ENCODE assay signal across 8 cellular contexts in the genomic region with DNA sequence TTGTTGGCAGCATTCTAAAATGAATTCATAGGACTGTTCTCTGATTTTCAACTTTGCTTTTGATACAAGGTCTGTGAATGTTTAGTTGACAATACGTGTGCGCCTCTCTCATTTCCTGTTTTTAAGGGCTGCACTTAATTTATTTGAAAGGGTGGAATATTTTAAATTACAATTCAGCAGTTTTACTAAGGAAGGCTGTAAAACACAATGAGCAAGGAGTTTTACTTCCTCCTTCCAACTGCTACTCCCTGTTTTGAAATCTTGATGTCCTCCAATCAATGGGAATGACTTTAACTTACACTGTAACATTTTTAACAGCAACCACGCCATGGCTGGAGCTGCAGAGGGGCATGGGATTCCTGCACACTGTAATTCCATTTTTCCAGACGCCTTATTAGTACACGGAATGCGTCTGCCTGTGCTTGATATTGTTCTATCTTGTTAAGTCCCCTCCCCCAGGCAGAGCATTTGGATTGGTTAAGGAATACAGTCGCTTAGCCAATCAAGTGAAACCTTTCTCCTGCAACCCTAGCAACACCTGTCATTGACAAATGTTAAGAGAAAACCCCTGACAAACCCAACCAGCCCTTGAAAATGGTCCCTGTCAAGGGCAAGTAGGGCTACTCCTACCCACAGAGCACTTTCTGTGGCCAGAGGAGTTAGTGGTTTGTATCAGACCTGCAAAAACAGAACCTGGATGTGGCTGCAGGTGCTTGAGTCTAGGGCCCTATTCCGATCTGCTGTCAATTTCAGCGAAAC. TPM values are rescaled to one million over a fixed set of nuclear protein-coding genes. Genes with fewer than 3 reads are reported as not detected.
DNase-seq lines count a peak whose midpoint lies in the region; ATAC-seq, FAIRE-seq and TF ChIP-seq lines count a peak whose summit lies in the region.

No MANE protein-coding gene starts in this region.

- peak; percentile 99 for FAIRE-seq in GM12891 (lab: Jason Lieb, UNC)

- DNase-seq in GM12891 (ENCODE audit: insufficient read length, low spot score) (peak; percentile 52), erythroblast (lab: John Stamatoyannopoulos, UW) (no peak), NCI-H2081 (lab: John Stamatoyannopoulos, UW) (no peak)
- no peak for DNase-seq in central memory CD8-positive, alpha-beta T cell (ENCODE audit: low spot score in 2 of 2)
- peak in 1 of 10 donors; percentile 24 for DNase-seq in naive thymus-derived CD8-positive, alpha-beta T cell
- no peak for DNase-seq in activated effector memory CD4-positive, alpha-beta T cell treated with anti-CD3 and anti-CD28 coated beads, Interleukin-2, amount 50 U/mL, for 16 hours

- H3K9me3 Mint-ChIP-seq in central memory CD8-positive, alpha-beta T cell, result no peaks in the 10 kb centered on the region
- H3K9me3 Mint-ChIP-seq in naive thymus-derived CD8-positive, alpha-beta T cell, result no peaks in the 10 kb centered on the region

- peaks cover 62% of the 10 kb centered on the region for H3K27me3 Mint-ChIP-seq in central memory CD8-positive, alpha-beta T cell
- H3K27me3 Mint-ChIP-seq in naive thymus-derived CD8-positive, alpha-beta T cell, result peaks cover 0 to 58% (median 17%) of the 10 kb centered on the region in 5 donors

- no peak overlapping the region for H3K4me3 Mint-ChIP-seq in central memory CD8-positive, alpha-beta T cell
- H3K4me3 Mint-ChIP-seq in naive thymus-derived CD8-positive, alpha-beta T cell, result peak overlapping the region; percentile 34 to 71 (median 58)

- ATAC-seq in GM21447 (IDR thresholded peaks at IDR 0.05; ENCODE audit: unreplicated experiment) (peak; percentile 97), HG03575 (IDR thresholded peaks at IDR 0.05; ENCODE audit: extremely low read depth, insufficient number of reproducible peaks, low FRiP score, unreplicated experiment) (peak; percentile 100)
- ATAC-seq in central memory CD8-positive, alpha-beta T cell (replicated peaks; ENCODE audit: extremely low read depth, poor library complexity, severe bottlenecking), result peak; percentile 36
- ATAC-seq in naive thymus-derived CD8-positive, alpha-beta T cell, result peak; percentile 53 to 67

- H3K4me1 Mint-ChIP-seq in central memory CD8-positive, alpha-beta T cell, result peaks cover 13% of the 10 kb centered on the region
- H3K4me1 Mint-ChIP-seq in naive thymus-derived CD8-positive, alpha-beta T cell, result peaks cover 2 to 23% (median 9%) of the 10 kb centered on the region in 4 donors

- no peak for TF ChIP-seq POLR2A in GM12891 (IDR thresholded peaks at IDR 0.05; ENCODE audit: low read depth, low read length)
- TF ChIP-seq POLR2A in erythroblast (IDR thresholded peaks at IDR 0.05; ENCODE audit: low read length), result no peak

- H3K36me3 Mint-ChIP-seq in central memory CD8-positive, alpha-beta T cell (ENCODE audit: insufficient read depth), result no peaks in the 10 kb centered on the region
- H3K36me3 Mint-ChIP-seq in naive thymus-derived CD8-positive, alpha-beta T cell, result no peaks in the 10 kb centered on the region

- POLR2A ChIA-PET in naive thymus-derived CD8-positive, alpha-beta T cell (lab: Charles Lee), result no interaction called here

- no peak overlapping the region for H3K27ac Mint-ChIP-seq in central memory CD8-positive, alpha-beta T cell (ENCODE audit: low read depth)
- H3K27ac Mint-ChIP-seq in naive thymus-derived CD8-positive, alpha-beta T cell, result peak overlapping the region in 2 of 10 donors; percentile 45 to 50

TF ChIP-seq in GM12891, 5 proteins besides CTCF, POLR2A, EP300 and RAD21:
- peak; percentile 81 for TF ChIP-seq SPI1 (IDR thresholded peaks at IDR 0.05; ENCODE audit: low read depth, low read length)
- no peak for TF ChIP-seq TAF1 (IDR thresholded peaks at IDR 0.05; ENCODE audit: low read depth, low read length)
- TF ChIP-seq PAX5 (IDR thresholded peaks at IDR 0.05; ENCODE audit: insufficient read depth, low read length, severe bottlenecking), result no peak
- TF ChIP-seq POLR2AphosphoS5 (IDR thresholded peaks at IDR 0.05; ENCODE audit: low read depth, low read length), result no peak
- TF ChIP-seq POU2F2 (IDR thresholded peaks at IDR 0.05; ENCODE audit: low read depth, low read length), result peak; percentile 68; the same call in 1 of the 2 replicates

RNA-seq across cellular contexts. Expression of a gene that starts 12.5 kb away (rescaled TPM):
- polyA plus RNA-seq in GM12891 (2012; ENCODE audit: low read depth, missing spikeins), result 1.4 TPM
- total RNA-seq in naive thymus-derived CD8-positive, alpha-beta T cell, result 10 to 100 TPM; 11.6 to 11.9 TPM
- polyA plus RNA-seq in naive thymus-derived CD8-positive, alpha-beta T cell, result under 1 TPM; 0.14 to 0.59 (median 0.53) TPM

Comparison
In these comparisons a context has a peak if more than half of its experiments do, and no peak if none do; other contexts are left out.
1. ATAC-seq: peak in every context shown above with its lines; median percentile 100 in HG03575; 97 in GM21447; 60 in naive thymus-derived CD8-positive, alpha-beta T cell; 36 in central memory CD8-positive, alpha-beta T cell.